Comparison of ENCODE assay signal across 7 cellular contexts in the genomic region with DNA sequence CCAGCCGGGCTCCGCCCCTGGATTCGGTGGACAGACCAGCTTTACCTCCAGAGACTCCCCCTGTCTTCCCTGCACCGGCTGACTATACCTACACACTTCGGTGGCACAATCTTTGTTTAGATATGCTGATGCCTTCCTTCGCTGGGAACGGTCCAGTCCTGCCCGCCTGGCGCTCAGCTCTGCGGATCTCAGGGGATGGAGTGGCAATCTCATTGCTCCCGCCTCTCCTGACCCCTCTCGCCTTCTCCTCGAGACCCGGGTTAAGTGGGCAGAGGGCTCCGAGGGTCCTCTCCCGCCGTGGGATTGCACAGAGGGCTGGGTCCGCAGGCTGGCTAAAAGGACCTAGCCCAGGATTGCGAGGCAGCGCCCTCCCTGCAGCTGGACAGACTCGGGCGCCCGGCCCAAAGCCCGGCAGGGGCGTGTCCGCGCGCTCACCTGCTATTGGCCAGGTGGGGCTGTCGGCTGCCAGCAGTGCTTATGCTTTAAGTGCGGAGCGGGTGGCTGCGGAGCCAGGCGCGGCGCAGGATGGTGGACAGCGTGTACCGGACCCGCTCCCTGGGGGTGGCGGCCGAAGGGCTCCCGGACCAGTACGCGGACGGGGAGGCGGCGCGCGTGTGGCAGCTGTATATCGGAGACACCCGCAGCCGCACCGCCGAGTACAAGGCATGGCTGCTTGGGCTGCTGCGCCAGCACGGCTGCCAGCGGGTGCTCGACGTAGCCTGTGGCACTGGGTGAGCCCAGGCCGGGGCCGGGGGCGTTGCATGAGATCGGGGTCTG. TPM values are rescaled to one million over a fixed set of nuclear protein-coding genes. Genes with fewer than 3 reads are reported as not detected.
DNase-seq lines count a peak whose midpoint lies in the region; ATAC-seq and TF ChIP-seq lines count a peak whose summit lies in the region.

A gene (plus strand): TSS at position 512 of the 777 bp plus-strand sequence. CDS start 14 bp downstream, at position 526.

- peak within 1 kb of the TSS; percentile 88 for H3K4me2 ChIP-seq in GM23338

- no peak for TF ChIP-seq EP300 in sigmoid colon (IDR thresholded peaks at IDR 0.05)

- H4K20me1 ChIP-seq in GM23338 (replicated peaks; ENCODE audit: insufficient read depth) = no peaks in the 10 kb centered on the region

- POLR2A ChIA-PET in Panc1 (lab: Charles Lee) = interaction anchor here (0.5 to 1.1 kb wide), 2 partner anchors 24 to 36 kb away, joined by 5 to 6 read pairs; a partner anchor contains a TSS

- peaks cover 9% of the 10 kb centered on the region; the same call in 2 of the 3 replicates for H3K4me1 Mint-ChIP-seq in GM23338

- H3K36me3 ChIP-seq in GM23338 (ENCODE audit: insufficient read depth) = no peaks in the 10 kb centered on the region; the same call in 1 of the 2 replicates
- H3K36me3 ChIP-seq in Panc1 (ENCODE audit: control insufficient read depth, insufficient read depth, low read length) = peaks cover 6% of the 10 kb centered on the region; the same call in 1 of the 2 replicates
- no peaks in the 10 kb centered on the region for H3K36me3 ChIP-seq in iPS DF 6.9 (ENCODE audit: control insufficient read depth, insufficient read depth, low read length)
- peaks cover under 1 to 27% (median 12%) of the 10 kb centered on the region in 4 donors for H3K36me3 ChIP-seq in sigmoid colon

- H3K9me2 ChIP-seq in GM23338 (ENCODE audit: insufficient read depth) = no peaks in the 10 kb centered on the region

- H3K79me2 ChIP-seq in GM23338 (replicated peaks; ENCODE audit: insufficient read depth) = no peaks in the 10 kb centered on the region

- in situ Hi-C loops in Panc1 (cut with HindIII; ENCODE audit: low pct_unique_long_range_greater_than_20kb, low sequenced_read_pairs) (no loop called here), astrocyte of the cerebellum (cut with HindIII; ENCODE audit: low sequenced_read_pairs) (no loop called here)

- H3K4me1 ChIP-seq in GM23338 (ENCODE audit: insufficient read depth) (peaks cover 7% of the 10 kb centered on the region; the same call in 1 of the 2 replicates), Panc1 (ENCODE audit: control insufficient read depth, insufficient read depth, low read length) (peaks cover 7% of the 10 kb centered on the region), iPS DF 6.9 (ENCODE audit: control insufficient read depth, insufficient read depth, low read length) (peaks cover 4% of the 10 kb centered on the region; the same call in 1 of the 2 replicates), sigmoid colon (peaks cover 0 to 16% (median 14%) of the 10 kb centered on the region in 4 donors)

- DNase-seq in GM23338 (ENCODE audit: low spot score) (peak; percentile 92), Panc1 (ENCODE audit: low read depth, low spot score) (no peak), astrocyte of the cerebellum (ENCODE audit: low read depth) (no peak), iPS DF 6.9 (ENCODE audit: low read depth, low spot score) (no peak), sigmoid colon (peak; percentile 78)

- H3K27me3 ChIP-seq in GM23338 (ENCODE audit: insufficient read depth) (peaks cover 24% of the 10 kb centered on the region), Panc1 (ENCODE audit: control insufficient read depth, insufficient read depth, low read length) (no peaks in the 10 kb centered on the region), iPS DF 6.9 (ENCODE audit: control insufficient read depth, insufficient read depth, low read length) (no peaks in the 10 kb centered on the region), sigmoid colon (no peaks in the 10 kb centered on the region)

- H3K9me3 Mint-ChIP-seq in GM23338 = no peaks in the 10 kb centered on the region

- no peak for TF ChIP-seq POLR2A in sigmoid colon (IDR thresholded peaks at IDR 0.05)

- H3K4me3 ChIP-seq in GM23338 (peak within 1 kb of the TSS; percentile 72), Panc1 (ENCODE audit: low read depth in 2 of 2, low read length in 2 of 2) (peak within 1 kb of the TSS; percentile 55 to 84), astrocyte of the cerebellum (ENCODE audit: low read depth, low read length) (peak within 1 kb of the TSS; percentile 46), iPS DF 6.9 (ENCODE audit: low read length) (peak within 1 kb of the TSS; percentile 61; the same call in 1 of the 2 replicates), sigmoid colon (peak within 1 kb of the TSS; percentile 27 to 52 (median 50))

- peak within 1 kb of the TSS; percentile 32; the same call in 1 of the 2 replicates for H3K27ac Mint-ChIP-seq in GM23338

- H3F3A ChIP-seq in GM23338 (replicated peaks; ENCODE audit: low read depth) = peaks cover 17% of the 10 kb centered on the region; the same call in 1 of the 2 replicates

- no peak for TF ChIP-seq CTCF in GM23338 (conservative IDR thresholded peaks at IDR 0.05; ENCODE audit: low read depth in 2 of 2)
- no peak for TF ChIP-seq CTCF in Panc1 (IDR thresholded peaks at IDR 0.05)
- TF ChIP-seq CTCF in astrocyte of the cerebellum (IDR thresholded peaks at IDR 0.05; ENCODE audit: low read depth, low read length, missing control alignments) = no peak
- TF ChIP-seq CTCF in sigmoid colon (IDR thresholded peaks at IDR 0.05) = no peak

- H3K27me3 Mint-ChIP-seq in GM23338 (ENCODE audit: insufficient read depth, low read depth, poor library complexity) = peaks cover 24% of the 10 kb centered on the region

- CTCF ChIA-PET in Panc1 (lab: Charles Lee) = no interaction called here

- no TSS peak for BruUV-seq in Panc1 (replicated peaks; lab: Mats Ljungman, UMichigan)

- peak within 1 kb of the TSS; percentile 84 for H3K4me3 Mint-ChIP-seq in GM23338

- peak within 1 kb of the TSS; percentile 98 for H2AFZ ChIP-seq in GM23338

- no peaks in the 10 kb centered on the region for H3K9me3 ChIP-seq in Panc1 (ENCODE audit: control insufficient read depth, insufficient read depth, low read depth, low read length)
- no peaks in the 10 kb centered on the region for H3K9me3 ChIP-seq in iPS DF 6.9 (ENCODE audit: control insufficient read depth, insufficient read depth, low read length)
- no peaks in the 10 kb centered on the region for H3K9me3 ChIP-seq in sigmoid colon

- no CpG with 5 or more reads among the region's 62 CpGs for WGBS in iPS DF 6.9 (ENCODE audit: insufficient coverage, insufficient read length)
- 1 to 5% methylated on average over 62 of the region's 62 CpGs for WGBS in sigmoid colon, 2 donors

- peaks cover 3% of the 10 kb centered on the region; the same call in 2 of the 3 replicates for H3K36me3 Mint-ChIP-seq in GM23338 (ENCODE audit: low read depth)

- H3K27ac ChIP-seq in GM23338 (ENCODE audit: low read depth) (no peak within 1 kb of the TSS), Panc1 (ENCODE audit: low read length) (no peak within 1 kb of the TSS), iPS DF 6.9 (ENCODE audit: low read length) (no peak within 1 kb of the TSS), sigmoid colon (no peak within 1 kb of the TSS)

- ATAC-seq in GM23338 = peak; percentile 89
- peak; percentile 88 for ATAC-seq in Panc1
- ATAC-seq in HG03095 (IDR thresholded peaks at IDR 0.05; ENCODE audit: unreplicated experiment) = no peak
- ATAC-seq in HG03280 (IDR thresholded peaks at IDR 0.05; ENCODE audit: unreplicated experiment) = no peak

- intact Hi-C loops in Panc1 (cut with micrococcal nuclease; ENCODE audit: unreplicated experiment) (loop anchor here (10.0 kb wide), 1 partner anchor 56 kb away; no protein-coding TSS in a partner anchor), sigmoid colon (cut with DNase I) (no loop called here)

TF ChIP-seq in GM23338, 12 proteins besides CTCF, POLR2A, EP300 and RAD21 (continues in another document):
- peak; percentile 55; the same call in 1 of the 2 replicates for TF ChIP-seq POLR2AphosphoS5 (IDR thresholded peaks at IDR 0.05; ENCODE audit: low read depth)

RNA-seq across cellular contexts. Expression of the gene that starts here (rescaled TPM):
- total RNA-seq in GM23338 (2014; rRNA removed; shearing (Covaris generic)) = not detected in 2 replicates
- polyA plus RNA-seq in GM23338 (2016; fragmentation: Nextera tagmentation; extraction: Ambion mirVana) (0.52 and 2.5 TPM in 2 replicates), sigmoid colon (under 1 TPM in 1 of 3 donors, not detected in 2; 0.45 TPM)
- total RNA-seq in Panc1 (2021; ENCODE audit: unreplicated experiment) (0.72 TPM), sigmoid colon (under 1 TPM in 1 of 4 donors, not detected in 3; 0.54 TPM)
- polyA plus RNA-seq in Panc1 (2012; ENCODE audit: insufficient read length) = 0.41 TPM

Comparison
In these comparisons a context has a peak if more than half of its experiments do, and no peak if none do; other contexts are left out.
1. Peak in ATAC-seq and H3K4me3 ChIP-seq in Panc1; RNA of the gene not detected or under 1 TPM.
2. Peak in DNase-seq and H3K4me3 ChIP-seq in sigmoid colon; RNA of the gene not detected or under 1 TPM.